ENCODE assay signal across 22 cellular contexts in the genomic region with DNA sequence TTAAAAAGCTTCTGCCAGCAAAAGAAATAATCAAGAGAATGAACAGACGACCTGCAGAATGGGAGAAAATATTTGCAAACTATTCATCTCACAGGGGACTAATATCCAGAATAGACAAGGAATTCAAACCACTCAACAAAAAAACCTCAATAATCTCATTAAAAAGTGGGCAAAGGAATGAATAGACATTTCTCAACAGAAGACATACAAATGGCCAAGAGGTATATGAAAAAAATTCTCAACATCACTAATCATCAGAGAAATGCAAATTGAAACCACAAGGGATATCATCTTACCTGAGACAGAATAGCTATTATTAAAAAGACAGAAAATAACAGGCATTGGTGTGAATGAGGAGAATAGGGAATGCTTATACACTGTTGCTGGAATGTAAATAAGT.
"Had no signal": no experiment of that assay in that cellular context is flagged by ENCODE, and none has a peak within 500 bp of the region (broad histone marks: within the 10 kb centered on the region; RNA-seq: fewer than 3 reads in every experiment).

No MANE protein-coding gene starts in this region.

- DNase-seq: activated CD4-positive, alpha-beta T cell treated with anti-CD3 and anti-CD28 coated beads for 4 hours; activated CD8-positive, alpha-beta T cell treated with anti-CD3 and anti-CD28 coated beads for 36 hours; activated effector memory CD4-positive, alpha-beta T cell treated with anti-CD3 and anti-CD28 coated beads, Interleukin-2, amount 50 U/mL, for 16 hours; activated T-cell treated with anti-CD3 and anti-CD28 coated beads, Interleukin-2, amount 50 U/mL, for 4 hours; adrenal gland; body of pancreas; esophagus squamous epithelium; foreskin fibroblast; glutamatergic neuron; hypothalamus; left ventricle myocardium superior; right lobe of liver; spleen; T-helper 2 cell; trophoblast cell had no signal

- H3K4me3 ChIP-seq: adrenal gland, body of pancreas, coronary artery, esophagus squamous epithelium, prostate gland, right lobe of liver, spleen, suprapubic skin had no signal

- H3K27ac ChIP-seq: adrenal gland, body of pancreas, coronary artery, esophagus squamous epithelium, prostate gland, right lobe of liver, spleen, suprapubic skin had no signal

- H3K4me3 Mint-ChIP-seq: activated CD8-positive, alpha-beta T cell treated with anti-CD3 and anti-CD28 coated beads for 36 hours; activated naive CD4-positive, alpha-beta T cell treated with anti-CD3 and anti-CD28 coated beads, Interleukin-2, amount 50 U/mL, for 24 hours; activated T-cell treated with anti-CD3 and anti-CD28 coated beads, Interleukin-2, amount 50 U/mL, for 4 hours; central memory CD8-positive, alpha-beta T cell; stimulated activated naive CD8-positive, alpha-beta T cell treated with anti-CD3 and anti-CD28 coated beads, Interleukin-15, Interleukin-2, amounts not matched to agents 100 ng/mL and 50 ng/mL, for 24 hours had no signal

- H3K4me1 ChIP-seq: adrenal gland, body of pancreas, esophagus squamous epithelium, prostate gland, right lobe of liver, spleen, suprapubic skin had no signal

- H3K9me3 Mint-ChIP-seq: activated CD8-positive, alpha-beta T cell treated with anti-CD3 and anti-CD28 coated beads for 36 hours; activated naive CD4-positive, alpha-beta T cell treated with anti-CD3 and anti-CD28 coated beads, Interleukin-2, amount 50 U/mL, for 24 hours; central memory CD8-positive, alpha-beta T cell; stimulated activated naive CD8-positive, alpha-beta T cell treated with anti-CD3 and anti-CD28 coated beads, Interleukin-15, Interleukin-2, amounts not matched to agents 100 ng/mL and 50 ng/mL, for 24 hours had no signal

- ATAC-seq: activated CD8-positive, alpha-beta T cell treated with anti-CD3 and anti-CD28 coated beads for 36 hours; activated T-cell treated with anti-CD3 and anti-CD28 coated beads, Interleukin-2, amount 50 U/mL, for 4 hours; body of pancreas; left ventricle myocardium superior; right lobe of liver had no signal

- H3K36me3 ChIP-seq: adrenal gland, esophagus squamous epithelium, prostate gland, right lobe of liver, spleen, suprapubic skin had no signal

- H3K9me3 ChIP-seq: adrenal gland, body of pancreas, esophagus squamous epithelium, prostate gland, right lobe of liver, suprapubic skin had no signal

- FAIRE-seq: endothelial cell of umbilical vein had no signal

- H3K27ac Mint-ChIP-seq: activated CD8-positive, alpha-beta T cell treated with anti-CD3 and anti-CD28 coated beads for 36 hours; activated naive CD4-positive, alpha-beta T cell treated with anti-CD3 and anti-CD28 coated beads, Interleukin-2, amount 50 U/mL, for 24 hours; stimulated activated naive CD8-positive, alpha-beta T cell treated with anti-CD3 and anti-CD28 coated beads, Interleukin-15, Interleukin-2, amounts not matched to agents 100 ng/mL and 50 ng/mL, for 24 hours had no signal

- H3K27me3 Mint-ChIP-seq: central memory CD8-positive, alpha-beta T cell had no signal

- H3K36me3 Mint-ChIP-seq: activated naive CD4-positive, alpha-beta T cell treated with anti-CD3 and anti-CD28 coated beads, Interleukin-2, amount 50 U/mL, for 24 hours had no signal

- H3K4me1 Mint-ChIP-seq: activated naive CD4-positive, alpha-beta T cell treated with anti-CD3 and anti-CD28 coated beads, Interleukin-2, amount 50 U/mL, for 24 hours; central memory CD8-positive, alpha-beta T cell had no signal

- H3K27me3 ChIP-seq: adrenal gland, body of pancreas, esophagus squamous epithelium, right lobe of liver, spleen, suprapubic skin had no signal
